9 cellular contexts compared by ENCODE assay signal in the genomic region with DNA sequence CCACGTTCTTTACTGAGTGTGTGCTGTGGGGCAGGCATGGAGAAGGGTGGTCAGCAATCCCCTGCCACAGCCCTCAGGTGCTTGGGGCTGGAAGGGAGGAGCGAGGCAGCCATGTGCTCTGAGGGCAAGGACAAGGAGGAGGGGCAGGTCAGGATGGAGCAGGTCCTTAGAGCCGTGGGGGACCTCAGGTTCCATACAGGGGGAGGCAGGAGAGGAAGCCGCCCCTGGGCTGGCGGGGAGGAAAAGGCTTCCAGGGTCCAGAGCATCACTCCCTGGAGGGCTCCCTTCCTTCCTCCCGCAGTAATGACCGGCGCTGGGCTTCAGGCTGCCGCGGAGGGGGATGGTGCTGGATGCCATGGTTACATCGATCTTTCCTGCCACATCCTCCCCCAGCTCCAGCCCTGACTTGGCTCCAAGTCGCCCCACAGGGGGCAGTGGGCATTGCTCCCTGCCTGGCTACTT. TPM values are rescaled to one million over a fixed set of nuclear protein-coding genes. Genes with fewer than 3 reads are reported as not detected.
DNase-seq lines count a peak whose midpoint lies in the region; ATAC-seq and TF ChIP-seq lines count a peak whose summit lies in the region.
"Had no signal": no experiment of that assay in that cellular context is flagged by ENCODE, and none has a peak within 500 bp of the region (broad histone marks: within the 10 kb centered on the region; RNA-seq: fewer than 3 reads in every experiment).

No MANE protein-coding gene starts in this region.

- peaks cover 4% of the 10 kb centered on the region for H3K4me1 Mint-ChIP-seq in activated T-helper 17 cell treated with anti-CD3 and anti-CD28 coated beads, Interleukin-2, amount 50 U/mL, for 72 hours

- H2AFZ ChIP-seq in smooth muscle cell (ENCODE audit: low read depth) = peak overlapping the region; percentile 88

- TF ChIP-seq EP300 in sigmoid colon (IDR thresholded peaks at IDR 0.05) = no peak

- no peaks in the 10 kb centered on the region for H3F3A ChIP-seq in smooth muscle cell (ENCODE audit: low read depth)

- intact Hi-C loops in sigmoid colon (cut with DNase I) = no loop called here

- H3K9me3 ChIP-seq in smooth muscle cell (replicated peaks; ENCODE audit: low read depth) = no peaks in the 10 kb centered on the region
- no peaks in the 10 kb centered on the region for H3K9me3 ChIP-seq in sigmoid colon

- H3K36me3 ChIP-seq in smooth muscle cell (ENCODE audit: low read depth) (no peaks in the 10 kb centered on the region), sigmoid colon (no peaks in the 10 kb centered on the region)

- TF ChIP-seq CTCF in smooth muscle cell (IDR thresholded peaks at IDR 0.05; ENCODE audit: borderline replicate concordance, insufficient read depth, poor library complexity, severe bottlenecking) (no peak), sigmoid colon (IDR thresholded peaks at IDR 0.05) (no peak)

- H3K27ac Mint-ChIP-seq in activated T-helper 17 cell treated with anti-CD3 and anti-CD28 coated beads, Interleukin-2, amount 50 U/mL, for 72 hours = no peak overlapping the region

- H3K27me3 Mint-ChIP-seq in activated T-helper 17 cell treated with anti-CD3 and anti-CD28 coated beads, Interleukin-2, amount 50 U/mL, for 72 hours = peaks cover 20% of the 10 kb centered on the region

- no peak for TF ChIP-seq POLR2A in sigmoid colon (IDR thresholded peaks at IDR 0.05)

- no peaks in the 10 kb centered on the region for H3K79me2 ChIP-seq in smooth muscle cell (ENCODE audit: low read depth)

- H4K20me1 ChIP-seq in smooth muscle cell (ENCODE audit: low read depth) = no peaks in the 10 kb centered on the region

- peak; percentile 57 for DNase-seq in DMS53 (lab: John Stamatoyannopoulos, UW)
- DNase-seq in DMS53 treated with DMSO at 0.1 percent for 48 hours (lab: John Stamatoyannopoulos, UW; ENCODE audit: unreplicated experiment) = no peak
- DNase-seq in iPS-NIHi11 (ENCODE audit: low spot score) = peak; percentile 64
- DNase-seq in smooth muscle cell (lab: John Stamatoyannopoulos, UW; ENCODE audit: unreplicated experiment) = no peak
- no peak for DNase-seq in sigmoid colon
- no peak for DNase-seq in ureter (ENCODE audit: low spot score)
- DNase-seq: T-helper 1 cell had no signal

- H3K4me3 Mint-ChIP-seq in activated T-helper 17 cell treated with anti-CD3 and anti-CD28 coated beads, Interleukin-2, amount 50 U/mL, for 72 hours = peak overlapping the region; percentile 66

- H3K9me3 Mint-ChIP-seq in activated T-helper 17 cell treated with anti-CD3 and anti-CD28 coated beads, Interleukin-2, amount 50 U/mL, for 72 hours = no peaks in the 10 kb centered on the region

- H3K27ac ChIP-seq in smooth muscle cell (ENCODE audit: low read depth) = no peak overlapping the region
- no peak overlapping the region for H3K27ac ChIP-seq in sigmoid colon

- H3K9ac ChIP-seq in smooth muscle cell (ENCODE audit: low read depth) = no peak overlapping the region

- 24% methylated on average over 11 of the region's 12 CpGs for WGBS in smooth muscle cell (ENCODE audit: low lambda C conversion rate)
- 22 to 31% methylated on average over 12 of the region's 12 CpGs for WGBS in sigmoid colon, 2 donors

- peak; percentile 17 for ATAC-seq in activated T-helper 17 cell treated with anti-CD3 and anti-CD28 coated beads, Interleukin-2, amount 50 U/mL, for 72 hours (replicated peaks)
- ATAC-seq in HG03045 (IDR thresholded peaks at IDR 0.05; ENCODE audit: unreplicated experiment) = no peak

- H3K27me3 ChIP-seq in smooth muscle cell (ENCODE audit: low read depth) = peaks cover 2% of the 10 kb centered on the region
- H3K27me3 ChIP-seq in sigmoid colon = peaks cover 3 to 21% (median 18%) of the 10 kb centered on the region in 3 donors

- H3K4me1 ChIP-seq in smooth muscle cell (ENCODE audit: low read depth) (peaks cover 5% of the 10 kb centered on the region), sigmoid colon (peaks cover 0 to 17% (median 11%) of the 10 kb centered on the region in 4 donors)

- H3K36me3 Mint-ChIP-seq in activated T-helper 17 cell treated with anti-CD3 and anti-CD28 coated beads, Interleukin-2, amount 50 U/mL, for 72 hours (ENCODE audit: low read depth) = no peaks in the 10 kb centered on the region

- H3K4me2 ChIP-seq in smooth muscle cell = peak overlapping the region; percentile 96

- H3K4me3 ChIP-seq in smooth muscle cell = peak overlapping the region; percentile 60
- H3K4me3 ChIP-seq in sigmoid colon = peak overlapping the region in 2 of 4 donors; percentile 47 to 57

RNA-seq across cellular contexts. Expression of gene GAREM2, which starts 6.6 kb away (rescaled TPM):
- total RNA-seq in activated T-helper 17 cell treated with anti-CD3 and anti-CD28 coated beads, Interleukin-2, amount 50 U/mL, for 72 hours = 1 to 10 TPM; 2.1 TPM
- total RNA-seq in smooth muscle cell = 2.6 and 2.9 TPM in 2 replicates
- polyA plus RNA-seq in smooth muscle cell = 12.2 and 16.2 TPM in 2 replicates
- 1 to 10 TPM; 1.1 to 4.4 (median 2.1) TPM for total RNA-seq in sigmoid colon
- 10 to 100 TPM in 1 of 3 donors, 1 to 10 TPM in 2; 2.1 to 11.6 (median 2.4) TPM for polyA plus RNA-seq in sigmoid colon
- total RNA-seq in ureter = 4.3 TPM

Comparison
In these comparisons a context has a peak if more than half of its experiments do, and no peak if none do; other contexts are left out.
1. DNase-seq: peak in DMS53 (single experiment) and iPS-NIHi11 (single experiment); none in DMS53 treated with DMSO at 0.1 percent for 48 hours (single experiment), smooth muscle cell (single experiment), sigmoid colon (single experiment) and ureter (single experiment).